In the genomic region with DNA sequence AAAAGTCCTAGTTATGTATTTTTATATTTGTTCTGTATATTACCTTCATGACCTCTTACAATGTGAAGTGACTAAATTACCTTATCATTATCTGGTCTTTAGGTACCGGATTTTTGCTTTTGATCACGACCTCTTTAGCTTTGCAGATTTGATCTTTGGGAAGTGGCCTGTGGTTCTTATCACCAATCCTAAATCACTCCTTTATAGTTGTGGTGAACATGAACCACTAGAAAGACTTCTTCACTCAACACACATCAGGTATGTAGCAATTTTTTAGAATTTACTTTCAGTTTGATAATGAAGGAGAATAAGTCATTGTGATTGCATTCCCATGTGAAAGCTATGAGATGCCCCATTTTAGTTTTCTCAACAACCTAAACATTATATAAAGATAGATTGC, we compare ENCODE assay signal across 2 cellular contexts.
A peak's percentile ranks its signal among the peaks of the same experiment; 100 is the strongest.
TF ChIP-seq lines count a peak whose summit lies in the region.

No MANE protein-coding gene starts in this region.

TF ChIP-seq in IMR-90, 13 proteins besides CTCF, POLR2A, EP300 and RAD21:
- no peak for TF ChIP-seq MXI1 (IDR thresholded peaks at IDR 0.05; ENCODE audit: borderline replicate concordance, low read depth, low read length)
- no peak for TF ChIP-seq RCOR1 (IDR thresholded peaks at IDR 0.05; ENCODE audit: insufficient replicate concordance, low read length)
- TF ChIP-seq MAZ (IDR thresholded peaks at IDR 0.05; ENCODE audit: borderline replicate concordance, low read depth, low read length), result no peak
- no peak for TF ChIP-seq RFX5 (IDR thresholded peaks at IDR 0.05; ENCODE audit: low read depth, low read length)
- TF ChIP-seq, protein P1, sequence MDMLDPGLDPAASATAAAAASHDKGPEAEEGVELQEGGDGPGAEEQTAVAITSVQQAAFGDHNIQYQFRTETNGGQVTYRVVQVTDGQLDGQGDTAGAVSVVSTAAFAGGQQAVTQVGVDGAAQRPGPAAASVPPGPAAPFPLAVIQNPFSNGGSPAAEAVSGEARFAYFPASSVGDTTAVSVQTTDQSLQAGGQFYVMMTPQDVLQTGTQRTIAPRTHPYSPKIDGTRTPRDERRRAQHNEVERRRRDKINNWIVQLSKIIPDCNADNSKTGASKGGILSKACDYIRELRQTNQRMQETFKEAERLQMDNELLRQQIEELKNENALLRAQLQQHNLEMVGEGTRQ (IDR thresholded peaks at IDR 0.05; ENCODE audit: low read depth, low read length), result no peak
- TF ChIP-seq MAFK (IDR thresholded peaks at IDR 0.05; ENCODE audit: low read depth, low read length), result no peak
- TF ChIP-seq BHLHE40 (IDR thresholded peaks at IDR 0.05; ENCODE audit: low read depth, low read length), result no peak
- no peak for TF ChIP-seq FOS (IDR thresholded peaks at IDR 0.05; ENCODE audit: low read depth, low read length)
- no peak for TF ChIP-seq CEBPB (IDR thresholded peaks at IDR 0.05; ENCODE audit: low read depth, low read length)
- no peak for TF ChIP-seq SMC3 (IDR thresholded peaks at IDR 0.05; ENCODE audit: low read depth, low read length)
- TF ChIP-seq ELK1 (IDR thresholded peaks at IDR 0.05; ENCODE audit: borderline replicate concordance, low read depth, low read length), result no peak
- TF ChIP-seq CHD1 (IDR thresholded peaks at IDR 0.05; ENCODE audit: low read depth, low read length), result no peak
- TF ChIP-seq NFE2L2 (IDR thresholded peaks at IDR 0.05; ENCODE audit: low read depth, low read length), result no peak

TF ChIP-seq in K562, 482 proteins besides CTCF, POLR2A, EP300 and RAD21:
- no peak for TF ChIP-seq ZNF140 (CRISPR knock-in tag; IDR thresholded peaks at IDR 0.05)
- no peak for TF ChIP-seq LCOR (CRISPR knock-in tag; IDR thresholded peaks at IDR 0.05)
- TF ChIP-seq MEIS2 (IDR thresholded peaks at IDR 0.05; ENCODE audit: partially characterized antibody), result peak; percentile 11
- no peak for TF ChIP-seq SOX6 (IDR thresholded peaks at IDR 0.05)
- peak; percentile 13; the same call in 1 of the 2 replicates for TF ChIP-seq ESRRA (IDR thresholded peaks at IDR 0.05; ENCODE audit: borderline replicate concordance, low read depth)
- no peak for TF ChIP-seq FOXK1 (CRISPR knock-in tag; IDR thresholded peaks at IDR 0.05; ENCODE audit: borderline replicate concordance)
- TF ChIP-seq, protein P2, sequence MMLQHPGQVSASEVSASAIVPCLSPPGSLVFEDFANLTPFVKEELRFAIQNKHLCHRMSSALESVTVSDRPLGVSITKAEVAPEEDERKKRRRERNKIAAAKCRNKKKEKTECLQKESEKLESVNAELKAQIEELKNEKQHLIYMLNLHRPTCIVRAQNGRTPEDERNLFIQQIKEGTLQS (IDR thresholded peaks at IDR 0.05), result no peak
- TF ChIP-seq, protein P2 (CRISPR knock-in tag; conservative IDR thresholded peaks at IDR 0.05), result no peak
- TF ChIP-seq ZNF589 (CRISPR knock-in tag; IDR thresholded peaks at IDR 0.05; ENCODE audit: low read depth), result no peak
- TF ChIP-seq, protein P3, sequence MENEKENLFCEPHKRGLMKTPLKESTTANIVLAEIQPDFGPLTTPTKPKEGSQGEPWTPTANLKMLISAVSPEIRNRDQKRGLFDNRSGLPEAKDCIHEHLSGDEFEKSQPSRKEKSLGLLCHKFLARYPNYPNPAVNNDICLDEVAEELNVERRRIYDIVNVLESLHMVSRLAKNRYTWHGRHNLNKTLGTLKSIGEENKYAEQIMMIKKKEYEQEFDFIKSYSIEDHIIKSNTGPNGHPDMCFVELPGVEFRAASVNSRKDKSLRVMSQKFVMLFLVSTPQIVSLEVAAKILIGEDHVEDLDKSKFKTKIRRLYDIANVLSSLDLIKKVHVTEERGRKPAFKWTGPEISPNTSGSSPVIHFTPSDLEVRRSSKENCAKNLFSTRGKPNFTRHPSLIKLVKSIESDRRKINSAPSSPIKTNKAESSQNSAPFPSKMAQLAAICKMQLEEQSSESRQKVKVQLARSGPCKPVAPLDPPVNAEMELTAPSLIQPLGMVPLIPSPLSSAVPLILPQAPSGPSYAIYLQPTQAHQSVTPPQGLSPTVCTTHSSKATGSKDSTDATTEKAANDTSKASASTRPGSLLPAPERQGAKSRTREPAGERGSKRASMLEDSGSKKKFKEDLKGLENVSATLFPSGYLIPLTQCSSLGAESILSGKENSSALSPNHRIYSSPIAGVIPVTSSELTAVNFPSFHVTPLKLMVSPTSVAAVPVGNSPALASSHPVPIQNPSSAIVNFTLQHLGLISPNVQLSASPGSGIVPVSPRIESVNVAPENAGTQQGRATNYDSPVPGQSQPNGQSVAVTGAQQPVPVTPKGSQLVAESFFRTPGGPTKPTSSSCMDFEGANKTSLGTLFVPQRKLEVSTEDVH (IDR thresholded peaks at IDR 0.05; ENCODE audit: low read depth, partially characterized antibody), result no peak
- TF ChIP-seq, protein P4, sequence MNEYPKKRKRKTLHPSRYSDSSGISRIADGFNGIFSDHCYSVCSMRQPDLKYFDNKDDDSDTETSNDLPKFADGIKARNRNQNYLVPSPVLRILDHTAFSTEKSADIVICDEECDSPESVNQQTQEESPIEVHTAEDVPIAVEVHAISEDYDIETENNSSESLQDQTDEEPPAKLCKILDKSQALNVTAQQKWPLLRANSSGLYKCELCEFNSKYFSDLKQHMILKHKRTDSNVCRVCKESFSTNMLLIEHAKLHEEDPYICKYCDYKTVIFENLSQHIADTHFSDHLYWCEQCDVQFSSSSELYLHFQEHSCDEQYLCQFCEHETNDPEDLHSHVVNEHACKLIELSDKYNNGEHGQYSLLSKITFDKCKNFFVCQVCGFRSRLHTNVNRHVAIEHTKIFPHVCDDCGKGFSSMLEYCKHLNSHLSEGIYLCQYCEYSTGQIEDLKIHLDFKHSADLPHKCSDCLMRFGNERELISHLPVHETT (CRISPR knock-in tag; conservative IDR thresholded peaks at IDR 0.05 in 1 of 2, IDR thresholded peaks at IDR 0.05 in 1 of 2), result no peak
- TF ChIP-seq CHCHD3 (CRISPR knock-in tag; IDR thresholded peaks at IDR 0.05), result no peak
